16 cellular contexts compared by ENCODE assay signal in the genomic region with DNA sequence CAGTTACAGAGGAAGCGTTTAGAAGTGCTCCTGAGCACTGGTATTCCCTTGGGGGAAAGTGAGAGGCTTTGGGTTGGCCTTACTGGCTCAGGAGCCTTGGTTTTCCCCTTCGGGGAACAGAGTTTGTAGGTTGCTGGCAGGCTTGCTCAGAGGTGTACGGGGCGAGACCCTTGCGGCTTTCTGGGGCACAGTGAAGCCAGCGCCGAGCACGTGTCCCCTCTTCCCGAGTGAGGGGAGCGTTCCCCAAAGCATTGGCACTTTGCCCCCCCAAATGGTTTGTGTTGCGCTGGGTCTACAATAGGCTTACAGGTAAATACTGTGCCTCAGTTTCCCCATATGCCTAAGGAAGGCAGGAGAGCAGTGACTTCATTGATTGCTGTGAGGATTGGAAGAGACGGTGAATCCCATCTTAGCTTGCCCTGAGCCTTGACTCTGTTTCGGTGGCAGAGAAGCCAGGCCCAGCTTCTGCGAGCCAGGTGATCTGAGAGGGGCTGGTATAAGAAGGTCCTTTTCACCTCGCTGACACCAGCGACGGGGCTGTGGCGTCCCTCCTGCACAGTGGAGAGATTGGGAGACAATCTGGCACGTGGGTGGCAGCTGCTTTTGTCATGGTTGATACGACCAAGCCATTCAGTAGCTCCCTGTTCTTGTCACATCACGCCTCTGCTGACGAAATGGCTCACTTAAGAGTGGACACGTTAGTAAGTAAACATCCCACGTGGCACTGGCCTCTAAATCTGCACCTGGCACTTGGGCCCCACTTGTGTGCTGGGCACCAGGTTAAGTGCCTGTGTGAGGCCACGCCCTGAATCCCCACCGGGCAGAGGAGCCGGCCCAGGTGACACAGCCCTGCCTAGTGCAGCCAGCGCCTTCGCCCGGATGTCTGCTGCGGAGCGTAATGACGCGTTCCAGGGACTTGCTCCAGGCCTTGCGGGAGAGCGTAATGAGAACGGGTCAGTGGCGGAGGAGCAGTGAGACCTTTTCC. TPM values are rescaled to one million over a fixed set of nuclear protein-coding genes. Genes with fewer than 3 reads are reported as not detected.
DNase-seq lines count a peak whose midpoint lies in the region; ATAC-seq and TF ChIP-seq lines count a peak whose summit lies in the region.
"Had no signal": no experiment of that assay in that cellular context is flagged by ENCODE, and none has a peak within 500 bp of the region (broad histone marks: within the 10 kb centered on the region; RNA-seq: fewer than 3 reads in every experiment).

No MANE protein-coding gene starts in this region.

- H3K4me3 ChIP-seq in suprapubic skin: no peak overlapping the region
- H3K4me3 ChIP-seq: tibial artery had no signal

- H3K9me3 ChIP-seq in suprapubic skin: no peaks in the 10 kb centered on the region
- H3K9me3 ChIP-seq: tibial artery had no signal

- TF ChIP-seq POLR2A in suprapubic skin (IDR thresholded peaks at IDR 0.05): no peak

- no peaks in the 10 kb centered on the region for H3K36me3 ChIP-seq in suprapubic skin
- H3K36me3 ChIP-seq: tibial artery had no signal

- peaks cover 10% of the 10 kb centered on the region for H3K27me3 Mint-ChIP-seq in activated naive CD8-positive, alpha-beta T cell treated with anti-CD3 and anti-CD28 coated beads, Interleukin-2, amount 10 ng/mL, durations not matched to agents 7 days and 5 days
- H3K27me3 Mint-ChIP-seq in activated naive CD8-positive, alpha-beta T cell treated with anti-CD3 and anti-CD28 coated beads, Interleukin-2, amount 50 U/mL, for 24 hours: peaks cover 4% of the 10 kb centered on the region

- H3K4me1 ChIP-seq in foreskin keratinocyte: no peaks in the 10 kb centered on the region
- no peaks in the 10 kb centered on the region for H3K4me1 ChIP-seq in suprapubic skin
- H3K4me1 ChIP-seq: tibial artery had no signal

- POLR2A ChIA-PET in activated naive CD8-positive, alpha-beta T cell treated with anti-CD3 and anti-CD28 coated beads, Interleukin-2, amount 10 ng/mL, durations not matched to agents 7 days and 5 days (lab: Charles Lee): no interaction called here

- H3K4me1 Mint-ChIP-seq in activated naive CD8-positive, alpha-beta T cell treated with anti-CD3 and anti-CD28 coated beads, Interleukin-2, amount 10 ng/mL, durations not matched to agents 7 days and 5 days: no peaks in the 10 kb centered on the region
- H3K4me1 Mint-ChIP-seq in activated naive CD8-positive, alpha-beta T cell treated with anti-CD3 and anti-CD28 coated beads, Interleukin-2, amount 50 U/mL, for 24 hours: no peaks in the 10 kb centered on the region
- H3K4me1 Mint-ChIP-seq: immature natural killer cell had no signal

- WGBS in suprapubic skin: 78% methylated on average over 21 of the region's 38 CpGs

- no peaks in the 10 kb centered on the region for H3K9me3 Mint-ChIP-seq in activated naive CD8-positive, alpha-beta T cell treated with anti-CD3 and anti-CD28 coated beads, Interleukin-2, amount 10 ng/mL, durations not matched to agents 7 days and 5 days
- H3K9me3 Mint-ChIP-seq in activated naive CD8-positive, alpha-beta T cell treated with anti-CD3 and anti-CD28 coated beads, Interleukin-2, amount 50 U/mL, for 24 hours: peaks cover 4% of the 10 kb centered on the region
- H3K9me3 Mint-ChIP-seq: HFFc6, immature natural killer cell had no signal

- peaks cover 4% of the 10 kb centered on the region for H3K27me3 ChIP-seq in foreskin keratinocyte
- no peaks in the 10 kb centered on the region for H3K27me3 ChIP-seq in suprapubic skin

- H3K27ac ChIP-seq in foreskin keratinocyte (no peak overlapping the region), suprapubic skin (no peak overlapping the region)
- H3K27ac ChIP-seq: tibial artery had no signal

- H3K4me3 Mint-ChIP-seq in activated naive CD8-positive, alpha-beta T cell treated with anti-CD3 and anti-CD28 coated beads, Interleukin-2, amount 10 ng/mL, durations not matched to agents 7 days and 5 days: no peak overlapping the region
- H3K4me3 Mint-ChIP-seq in activated naive CD8-positive, alpha-beta T cell treated with anti-CD3 and anti-CD28 coated beads, Interleukin-2, amount 50 U/mL, for 24 hours: no peak overlapping the region
- H3K4me3 Mint-ChIP-seq: HFFc6, immature natural killer cell had no signal

- TF ChIP-seq CTCF in foreskin keratinocyte (conservative IDR thresholded peaks at IDR 0.05) (no peak), suprapubic skin (IDR thresholded peaks at IDR 0.05) (no peak)

- H3K27ac Mint-ChIP-seq in activated naive CD8-positive, alpha-beta T cell treated with anti-CD3 and anti-CD28 coated beads, Interleukin-2, amount 10 ng/mL, durations not matched to agents 7 days and 5 days: no peak overlapping the region
- H3K27ac Mint-ChIP-seq in activated naive CD8-positive, alpha-beta T cell treated with anti-CD3 and anti-CD28 coated beads, Interleukin-2, amount 50 U/mL, for 24 hours: no peak overlapping the region
- H3K27ac Mint-ChIP-seq: HFFc6, immature natural killer cell had no signal

- DNase-seq in activated naive CD8-positive, alpha-beta T cell treated with anti-CD3 and anti-CD28 coated beads, Interleukin-2, amount 10 ng/mL, durations not matched to agents 7 days and 5 days: peak; percentile 29
- no peak for DNase-seq in activated naive CD8-positive, alpha-beta T cell treated with anti-CD3 and anti-CD28 coated beads, Interleukin-2, amount 50 U/mL, for 24 hours
- peak; percentile 43 for DNase-seq in NCI-H2107 treated with DMSO at 0.1 percent for 48 hours (lab: John Stamatoyannopoulos, UW; ENCODE audit: unreplicated experiment)
- no peak for DNase-seq in foreskin keratinocyte
- DNase-seq in suprapubic skin (ENCODE audit: low spot score in 2 of 2): peak; percentile 40 to 67
- DNase-seq in effector CD4-positive, alpha-beta T cell: no peak
- no peak for DNase-seq in SHP77 (lab: John Stamatoyannopoulos, UW)
- DNase-seq: activated naive CD4-positive, alpha-beta T cell; HFFc6; immature natural killer cell; NCI-H526 treated with DMSO at 0.1 percent for 48 hours; SHP77 treated with DMSO at 0.1 percent for 48 hours; stimulated activated CD4-positive, alpha-beta T cell treated with anti-CD3 and anti-CD28 coated beads, Interleukin-1b, Interleukin-23, amount 100 ng/mL, for 48 hours; stimulated activated CD8-positive, alpha-beta memory T cell treated with anti-CD3 and anti-CD28 coated beads, Interleukin-4, amount 100 ng/mL, for 48 hours had no signal

- ATAC-seq in activated naive CD8-positive, alpha-beta T cell treated with anti-CD3 and anti-CD28 coated beads, Interleukin-2, amount 10 ng/mL, durations not matched to agents 7 days and 5 days (ENCODE audit: low read depth): no peak
- ATAC-seq in activated naive CD8-positive, alpha-beta T cell treated with anti-CD3 and anti-CD28 coated beads, Interleukin-2, amount 50 U/mL, for 24 hours: no peak
- ATAC-seq in foreskin keratinocyte: peak; percentile 27
- no peak for ATAC-seq in HG03025 (IDR thresholded peaks at IDR 0.05; ENCODE audit: low FRiP score, unreplicated experiment)

- H3K36me3 Mint-ChIP-seq in activated naive CD8-positive, alpha-beta T cell treated with anti-CD3 and anti-CD28 coated beads, Interleukin-2, amount 10 ng/mL, durations not matched to agents 7 days and 5 days: peaks cover 3% of the 10 kb centered on the region
- H3K36me3 Mint-ChIP-seq in activated naive CD8-positive, alpha-beta T cell treated with anti-CD3 and anti-CD28 coated beads, Interleukin-2, amount 50 U/mL, for 24 hours (ENCODE audit: low read depth): no peaks in the 10 kb centered on the region
- H3K36me3 Mint-ChIP-seq: immature natural killer cell had no signal

- TF ChIP-seq EP300 in suprapubic skin (IDR thresholded peaks at IDR 0.05): no peak

RNA-seq across cellular contexts. Expression of gene MEAK7, which starts 55.0 kb away (rescaled TPM):
- total RNA-seq in activated naive CD8-positive, alpha-beta T cell treated with anti-CD3 and anti-CD28 coated beads, Interleukin-2, amount 10 ng/mL, durations not matched to agents 7 days and 5 days: 10 to 100 TPM; 95.7 to 98.3 TPM
- total RNA-seq in foreskin keratinocyte: 64.9 and 77.9 TPM in 2 replicates
- polyA plus RNA-seq in foreskin keratinocyte: 42.9 and 44.8 TPM in 2 replicates
- 10 to 100 TPM in 3 of 4 donors, 1 to 10 TPM in 1; 9.2 to 17.9 (median 13.6) TPM for total RNA-seq in suprapubic skin

Comparison
In these comparisons a context has a peak if more than half of its experiments do, and no peak if none do; other contexts are left out.
1. DNase-seq: peak in activated naive CD8-positive, alpha-beta T cell treated with anti-CD3 and anti-CD28 coated beads, Interleukin-2, amount 10 ng/mL, durations not matched to agents 7 days and 5 days (single experiment), NCI-H2107 treated with DMSO at 0.1 percent for 48 hours (single experiment) and suprapubic skin (2 of 2); none in activated naive CD8-positive, alpha-beta T cell treated with anti-CD3 and anti-CD28 coated beads, Interleukin-2, amount 50 U/mL, for 24 hours (single experiment), foreskin keratinocyte (0 of 2), effector CD4-positive, alpha-beta T cell (single experiment) and SHP77 (0 of 2).